In genomic region chr1:227191607-227192006, GRCh38 we compare ENCODE assay signal across 11 cellular contexts.
DNase-seq lines count a peak whose midpoint lies in the region; ATAC-seq and TF ChIP-seq lines count a peak whose summit lies in the region.
"Had no signal": no experiment of that assay in that cellular context is flagged by ENCODE, and none has a peak within 500 bp of the region (broad histone marks: within the 10 kb centered on the region; RNA-seq: fewer than 3 reads in every experiment).

No MANE protein-coding gene starts in this region.

- H3K9me3 Mint-ChIP-seq in osteocyte (ENCODE audit: unreplicated experiment) = no peaks in the 10 kb centered on the region
- H3K9me3 Mint-ChIP-seq in immature natural killer cell = no peaks in the 10 kb centered on the region
- H3K9me3 Mint-ChIP-seq: activated T-cell treated with anti-CD3 and anti-CD28 coated beads, Interleukin-2, amount 50 U/mL, for 24 hours; naive B cell had no signal

- H3K27ac Mint-ChIP-seq in osteocyte (ENCODE audit: unreplicated experiment) (peak overlapping the region; percentile 60), immature natural killer cell (no peak overlapping the region)
- H3K27ac Mint-ChIP-seq: naive B cell had no signal

- DNase-seq in osteocyte (ENCODE audit: extremely low spot score, unreplicated experiment) (no peak), SW 1271 (lab: John Stamatoyannopoulos, UW) (no peak), immature natural killer cell (no peak)
- no peak for DNase-seq in central memory CD4-positive, alpha-beta T cell
- DNase-seq: kidney, naive B cell, right lobe of liver had no signal

- H3K4me3 Mint-ChIP-seq in osteocyte (ENCODE audit: unreplicated experiment) = no peak overlapping the region
- no peak overlapping the region for H3K4me3 Mint-ChIP-seq in immature natural killer cell
- H3K4me3 Mint-ChIP-seq: activated T-cell treated with anti-CD3 and anti-CD28 coated beads, Interleukin-2, amount 50 U/mL, for 24 hours; naive B cell had no signal

- ATAC-seq in GM19324 (IDR thresholded peaks at IDR 0.05; ENCODE audit: low FRiP score, unreplicated experiment) (peak; percentile 77), HG02588 (IDR thresholded peaks at IDR 0.05; ENCODE audit: unreplicated experiment) (peak; percentile 71), HG03460 (IDR thresholded peaks at IDR 0.05; ENCODE audit: unreplicated experiment) (peak; percentile 77)

- no peaks in the 10 kb centered on the region for H3K27me3 Mint-ChIP-seq in osteocyte (ENCODE audit: unreplicated experiment)
- H3K27me3 Mint-ChIP-seq in immature natural killer cell (ENCODE audit: low read depth in 3 of 3) = peaks cover 0 to 14% (median 4%) of the 10 kb centered on the region in 3 donors

- TF ChIP-seq CTCF in osteocyte (IDR thresholded peaks at IDR 0.05) = no peak

- H3K36me3 Mint-ChIP-seq in osteocyte (ENCODE audit: unreplicated experiment) (peaks cover 23% of the 10 kb centered on the region), immature natural killer cell (no peaks in the 10 kb centered on the region)
- H3K36me3 Mint-ChIP-seq: naive B cell had no signal

- peaks cover 21% of the 10 kb centered on the region for H3K4me1 Mint-ChIP-seq in osteocyte (ENCODE audit: unreplicated experiment)
- no peaks in the 10 kb centered on the region for H3K4me1 Mint-ChIP-seq in immature natural killer cell
- H3K4me1 Mint-ChIP-seq: naive B cell had no signal
